ENCODE assay signal across 1 cellular context in the genomic region with DNA sequence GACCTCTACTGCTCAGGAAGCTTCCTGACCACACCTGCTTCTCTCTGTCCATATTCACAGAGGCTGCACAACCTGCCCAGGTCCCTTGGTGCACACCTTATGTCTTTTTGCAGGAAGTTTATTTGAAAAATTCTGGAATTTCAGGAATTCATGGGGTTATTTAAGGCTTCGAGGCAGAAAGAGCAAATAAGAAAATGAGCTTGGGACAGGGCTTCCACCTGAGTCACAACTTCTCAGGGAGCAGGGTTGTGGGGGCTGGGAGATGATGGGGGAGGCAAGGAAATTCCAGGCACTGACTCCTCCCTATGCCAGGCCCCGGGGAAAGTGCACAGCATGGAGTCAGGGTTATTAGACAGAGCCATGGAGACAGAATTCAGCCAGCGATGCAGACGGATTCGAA.
TF ChIP-seq lines count a peak whose summit lies in the region.

No MANE protein-coding gene starts in this region.

TF ChIP-seq in HCT116, 20 proteins besides CTCF, POLR2A, EP300 and RAD21:
- no peak for TF ChIP-seq ZNF274 (IDR thresholded peaks at IDR 0.05; ENCODE audit: low read depth, low read length)
- TF ChIP-seq SIN3A (IDR thresholded peaks at IDR 0.05; ENCODE audit: low read depth), result no peak
- TF ChIP-seq POLR2AphosphoS5 (IDR thresholded peaks at IDR 0.05; ENCODE audit: low read depth, low read length), result no peak
- no peak for TF ChIP-seq CEBPB (IDR thresholded peaks at IDR 0.05; ENCODE audit: low read depth)
- no peak for TF ChIP-seq EZH2phosphoT487 (IDR thresholded peaks at IDR 0.05; ENCODE audit: borderline replicate concordance)
- TF ChIP-seq CBX3 (IDR thresholded peaks at IDR 0.05; ENCODE audit: low read depth), result no peak
- TF ChIP-seq YY1 (IDR thresholded peaks at IDR 0.05; ENCODE audit: extremely low read depth, insufficient replicate concordance, low read depth, low read length), result no peak
- TF ChIP-seq, protein P1, sequence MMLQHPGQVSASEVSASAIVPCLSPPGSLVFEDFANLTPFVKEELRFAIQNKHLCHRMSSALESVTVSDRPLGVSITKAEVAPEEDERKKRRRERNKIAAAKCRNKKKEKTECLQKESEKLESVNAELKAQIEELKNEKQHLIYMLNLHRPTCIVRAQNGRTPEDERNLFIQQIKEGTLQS (IDR thresholded peaks at IDR 0.05), result no peak
- no peak for TF ChIP-seq MAX (IDR thresholded peaks at IDR 0.05)
- no peak for TF ChIP-seq EGR1 (IDR thresholded peaks at IDR 0.05; ENCODE audit: low read depth)
- TF ChIP-seq SP1 (IDR thresholded peaks at IDR 0.05; ENCODE audit: low read depth), result no peak
- TF ChIP-seq TCF7L2 (IDR thresholded peaks at IDR 0.05; ENCODE audit: borderline replicate concordance, extremely low read depth, insufficient read depth, insufficient read length), result no peak
- no peak for TF ChIP-seq ELF1 (IDR thresholded peaks at IDR 0.05; ENCODE audit: borderline replicate concordance, low read depth)
- TF ChIP-seq ZFX (IDR thresholded peaks at IDR 0.05), result no peak
- TF ChIP-seq SRF (IDR thresholded peaks at IDR 0.05; ENCODE audit: low read depth), result no peak
- no peak for TF ChIP-seq FOSL1 (IDR thresholded peaks at IDR 0.05; ENCODE audit: low read depth)
- TF ChIP-seq EZH2 (IDR thresholded peaks at IDR 0.05), result no peak
- TF ChIP-seq, protein P2, sequence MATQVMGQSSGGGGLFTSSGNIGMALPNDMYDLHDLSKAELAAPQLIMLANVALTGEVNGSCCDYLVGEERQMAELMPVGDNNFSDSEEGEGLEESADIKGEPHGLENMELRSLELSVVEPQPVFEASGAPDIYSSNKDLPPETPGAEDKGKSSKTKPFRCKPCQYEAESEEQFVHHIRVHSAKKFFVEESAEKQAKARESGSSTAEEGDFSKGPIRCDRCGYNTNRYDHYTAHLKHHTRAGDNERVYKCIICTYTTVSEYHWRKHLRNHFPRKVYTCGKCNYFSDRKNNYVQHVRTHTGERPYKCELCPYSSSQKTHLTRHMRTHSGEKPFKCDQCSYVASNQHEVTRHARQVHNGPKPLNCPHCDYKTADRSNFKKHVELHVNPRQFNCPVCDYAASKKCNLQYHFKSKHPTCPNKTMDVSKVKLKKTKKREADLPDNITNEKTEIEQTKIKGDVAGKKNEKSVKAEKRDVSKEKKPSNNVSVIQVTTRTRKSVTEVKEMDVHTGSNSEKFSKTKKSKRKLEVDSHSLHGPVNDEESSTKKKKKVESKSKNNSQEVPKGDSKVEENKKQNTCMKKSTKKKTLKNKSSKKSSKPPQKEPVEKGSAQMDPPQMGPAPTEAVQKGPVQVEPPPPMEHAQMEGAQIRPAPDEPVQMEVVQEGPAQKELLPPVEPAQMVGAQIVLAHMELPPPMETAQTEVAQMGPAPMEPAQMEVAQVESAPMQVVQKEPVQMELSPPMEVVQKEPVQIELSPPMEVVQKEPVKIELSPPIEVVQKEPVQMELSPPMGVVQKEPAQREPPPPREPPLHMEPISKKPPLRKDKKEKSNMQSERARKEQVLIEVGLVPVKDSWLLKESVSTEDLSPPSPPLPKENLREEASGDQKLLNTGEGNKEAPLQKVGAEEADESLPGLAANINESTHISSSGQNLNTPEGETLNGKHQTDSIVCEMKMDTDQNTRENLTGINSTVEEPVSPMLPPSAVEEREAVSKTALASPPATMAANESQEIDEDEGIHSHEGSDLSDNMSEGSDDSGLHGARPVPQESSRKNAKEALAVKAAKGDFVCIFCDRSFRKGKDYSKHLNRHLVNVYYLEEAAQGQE (IDR thresholded peaks at IDR 0.05; ENCODE audit: low read depth), result no peak
